ENCODE assay signal across 8 cellular contexts in genomic region chr22:37741312-37741795, GRCh38. TPM values are rescaled to one million over a fixed set of nuclear protein-coding genes. Genes with fewer than 3 reads are reported as not detected.
DNase-seq lines count a peak whose midpoint lies in the region; ATAC-seq and TF ChIP-seq lines count a peak whose summit lies in the region.

No MANE protein-coding gene starts in this region.

- peak; percentile 62 to 73 (median 68) for ATAC-seq in right lobe of liver
- no peak for ATAC-seq in GM19455 (IDR thresholded peaks at IDR 0.05; ENCODE audit: unreplicated experiment)
- ATAC-seq in HG02623 (IDR thresholded peaks at IDR 0.05; ENCODE audit: unreplicated experiment) = no peak

- H3K27me3 Mint-ChIP-seq in brain = peaks cover 7% of the 10 kb centered on the region
- no peaks in the 10 kb centered on the region for H3K27me3 Mint-ChIP-seq in activated naive CD8-positive, alpha-beta T cell treated with anti-CD3 and anti-CD28 coated beads for 36 hours

- no peak for TF ChIP-seq POLR2A in right lobe of liver (IDR thresholded peaks at IDR 0.05)

- H3K4me3 Mint-ChIP-seq in brain = peak overlapping the region in 1 of 5 experiments; percentile 39
- H3K4me3 Mint-ChIP-seq in activated naive CD8-positive, alpha-beta T cell treated with anti-CD3 and anti-CD28 coated beads for 36 hours = no peak overlapping the region

- H3K27me3 ChIP-seq in BE2C (no peaks in the 10 kb centered on the region), right lobe of liver (no peaks in the 10 kb centered on the region)

- no peaks in the 10 kb centered on the region for H3K9me3 Mint-ChIP-seq in brain
- no peaks in the 10 kb centered on the region for H3K9me3 Mint-ChIP-seq in activated naive CD8-positive, alpha-beta T cell treated with anti-CD3 and anti-CD28 coated beads for 36 hours

- peak overlapping the region in 3 of 5 experiments; percentile 63 to 90 (median 85) for H3K27ac Mint-ChIP-seq in brain
- H3K27ac Mint-ChIP-seq in activated naive CD8-positive, alpha-beta T cell treated with anti-CD3 and anti-CD28 coated beads for 36 hours = no peak overlapping the region

- peak overlapping the region in 1 of 3 donors; percentile 40 for H3K27ac ChIP-seq in right lobe of liver

- peaks cover 27% of the 10 kb centered on the region for H3K4me1 Mint-ChIP-seq in brain
- H3K4me1 Mint-ChIP-seq in activated naive CD8-positive, alpha-beta T cell treated with anti-CD3 and anti-CD28 coated beads for 36 hours = peaks cover 27% of the 10 kb centered on the region

- H3K36me3 ChIP-seq in BE2C (peaks cover under 1% of the 10 kb centered on the region; the same call in 1 of the 2 replicates), right lobe of liver (no peaks in the 10 kb centered on the region)

- WGBS in right lobe of liver (ENCODE audit: insufficient coverage, low coverage, low lambda C conversion rate, missing lambda C conversion rate) = 17% methylated on average over 2 of the region's 9 CpGs

- DNase-seq in BE2C = peak; percentile 96
- peak; percentile 92 for DNase-seq in NCI-H2029 (lab: John Stamatoyannopoulos, UW)
- DNase-seq in right lobe of liver = peak; percentile 77 to 90 (median 89)
- DNase-seq in activated naive CD8-positive, alpha-beta T cell treated with anti-CD3 and anti-CD28 coated beads for 36 hours = no peak
- DNase-seq in NCI-H2081 treated with DMSO at 0.1 percent for 48 hours (lab: John Stamatoyannopoulos, UW) = no peak

- no peaks in the 10 kb centered on the region for H3K9me3 ChIP-seq in BE2C
- H3K9me3 ChIP-seq in right lobe of liver = no peaks in the 10 kb centered on the region

- H3K4me1 ChIP-seq in BE2C (peaks cover 22% of the 10 kb centered on the region), right lobe of liver (peaks cover 0 to 11% (median 4%) of the 10 kb centered on the region in 4 donors)

- TF ChIP-seq CTCF in BE2C (IDR thresholded peaks at IDR 0.05; ENCODE audit: low read depth, low read length) (no peak), brain (conservative IDR thresholded peaks at IDR 0.05) (no peak), right lobe of liver (IDR thresholded peaks at IDR 0.05) (no peak)

- H3K4me3 ChIP-seq in BE2C (ENCODE audit: low read depth, low read length) (no peak overlapping the region), right lobe of liver (no peak overlapping the region)

- peaks cover 7% of the 10 kb centered on the region for H3K36me3 Mint-ChIP-seq in brain
- peaks cover 2% of the 10 kb centered on the region for H3K36me3 Mint-ChIP-seq in activated naive CD8-positive, alpha-beta T cell treated with anti-CD3 and anti-CD28 coated beads for 36 hours

- intact Hi-C loops in right lobe of liver (cut with DNase I) = no loop called here

RNA-seq across cellular contexts. Expression of gene TRIOBP, which starts 44.5 kb away (rescaled TPM):
- polyA plus RNA-seq in BE2C (2012; ENCODE audit: insufficient read depth, insufficient read length, low read depth) = 25.0 TPM
- 18.3 TPM for polyA plus RNA-seq in brain (ENCODE audit: insufficient read depth, low read depth, low replicate concordance)
- total RNA-seq in right lobe of liver = 10 to 100 TPM; 11.7 to 22.8 (median 20.7) TPM
- total RNA-seq in activated naive CD8-positive, alpha-beta T cell treated with anti-CD3 and anti-CD28 coated beads for 36 hours = 10 to 100 TPM; 19.7 to 20.8 TPM

RNA-seq across cellular contexts. Expression of gene NOL12, which starts 55.2 kb away (rescaled TPM):
- polyA plus RNA-seq in BE2C (2012; ENCODE audit: insufficient read depth, insufficient read length, low read depth) = 47.3 TPM
- 27.5 TPM for polyA plus RNA-seq in brain (ENCODE audit: insufficient read depth, low read depth, low replicate concordance)
- total RNA-seq in right lobe of liver = 10 to 100 TPM in 2 of 6 experiments, 1 to 10 TPM in 4; 8.4 to 16.1 (median 9.4) TPM
- 10 to 100 TPM; 50.0 to 50.8 TPM for total RNA-seq in activated naive CD8-positive, alpha-beta T cell treated with anti-CD3 and anti-CD28 coated beads for 36 hours

Comparison
In these comparisons a context has a peak if more than half of its experiments do, and no peak if none do; other contexts are left out.
1. DNase-seq: peak in BE2C (single experiment), NCI-H2029 (single experiment) and right lobe of liver (3 of 3); none in activated naive CD8-positive, alpha-beta T cell treated with anti-CD3 and anti-CD28 coated beads for 36 hours (single experiment) and NCI-H2081 treated with DMSO at 0.1 percent for 48 hours (single experiment).
2. ATAC-seq: peak in right lobe of liver (4 of 4); none in GM19455 (single experiment) and HG02623 (single experiment).